Comparison of ENCODE assay signal across 8 cellular contexts in the genomic region with DNA sequence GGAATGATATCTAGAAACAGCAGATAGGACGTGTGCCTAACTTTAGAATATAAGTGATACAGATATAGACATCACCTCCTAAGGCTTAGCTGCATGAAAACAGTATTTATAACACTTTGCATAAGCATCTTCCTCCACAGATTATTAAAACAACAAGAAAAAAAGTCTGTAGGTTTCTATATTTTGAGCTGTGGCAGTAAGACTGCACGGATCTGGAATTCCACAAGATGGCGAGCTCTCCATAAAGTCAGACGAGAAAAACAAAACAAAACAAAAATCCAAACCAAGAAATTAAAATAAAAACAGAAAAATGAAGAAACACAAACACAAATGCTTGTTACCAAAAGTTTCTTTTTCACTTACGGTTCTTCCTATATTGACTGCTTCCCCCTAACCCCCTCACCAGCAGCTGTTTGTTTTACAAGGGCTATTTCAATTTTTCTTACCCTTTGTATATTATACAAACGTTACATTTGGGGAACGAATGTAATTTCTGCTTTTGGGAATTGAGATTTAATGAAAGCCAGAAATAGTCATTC.
DNase-seq lines count a peak whose midpoint lies in the region; ATAC-seq and TF ChIP-seq lines count a peak whose summit lies in the region.

No MANE protein-coding gene starts in this region.

- peaks cover 8 to 25% (median 11%) of the 10 kb centered on the region in 4 donors for H3K4me1 ChIP-seq in transverse colon

- DNase-seq in AG04449 (ENCODE audit: low read depth, low spot score) (no peak), GM12865 (ENCODE audit: low read depth) (peak; percentile 36), LHCN-M2 (ENCODE audit: low read depth) (peak; percentile 26), kidney epithelial cell (ENCODE audit: low read depth) (no peak), transverse colon (no peak), HK-2 (ENCODE audit: unreplicated experiment) (no peak)
- no peak for DNase-seq in activated naive CD8-positive, alpha-beta T cell treated with anti-CD3 and anti-CD28 coated beads for 36 hours

- CTCF ChIA-PET in AG04449 (lab: Yijun Ruan, JAX) = interaction anchor here (0.8 to 3.3 kb wide), 23 partner anchors 9 to 1272 kb away, joined by 3 to 20 read pairs (median 4); no protein-coding TSS in a partner anchor

- POLR2A ChIA-PET in AG04449 (lab: Yijun Ruan, JAX) = interaction anchor here (0.9 kb wide), 1 partner anchor 43 kb away, joined by 3 read pairs; no protein-coding TSS in a partner anchor

- no peak for ATAC-seq in HG02981 (IDR thresholded peaks at IDR 0.05; ENCODE audit: unreplicated experiment)

- peaks cover 12% of the 10 kb centered on the region for H3K27me3 Mint-ChIP-seq in activated naive CD8-positive, alpha-beta T cell treated with anti-CD3 and anti-CD28 coated beads for 36 hours

- H3K36me3 ChIP-seq in kidney epithelial cell (ENCODE audit: control insufficient read depth, insufficient read depth, low read length) = no peaks in the 10 kb centered on the region
- no peaks in the 10 kb centered on the region for H3K36me3 ChIP-seq in transverse colon

- peak overlapping the region; percentile 42 to 63 (median 58) for H3K27ac ChIP-seq in transverse colon

- in situ Hi-C loops in transverse colon (cut with MboI; ENCODE audit: low pct_ligation_motif_present in 1 of 4, low pct_unique_long_range_greater_than_20kb in 1 of 4, low sequenced_read_pairs in 3 of 4) = no loop called here

- no peaks in the 10 kb centered on the region for H3K36me3 Mint-ChIP-seq in activated naive CD8-positive, alpha-beta T cell treated with anti-CD3 and anti-CD28 coated beads for 36 hours

- H3K9me3 ChIP-seq in transverse colon = no peaks in the 10 kb centered on the region

- H3K27ac Mint-ChIP-seq in activated naive CD8-positive, alpha-beta T cell treated with anti-CD3 and anti-CD28 coated beads for 36 hours = peak overlapping the region; percentile 89

- H3K9me3 Mint-ChIP-seq in activated naive CD8-positive, alpha-beta T cell treated with anti-CD3 and anti-CD28 coated beads for 36 hours = no peaks in the 10 kb centered on the region

- no peak for TF ChIP-seq POLR2A in transverse colon (IDR thresholded peaks at IDR 0.05)

- H3K4me3 Mint-ChIP-seq in activated naive CD8-positive, alpha-beta T cell treated with anti-CD3 and anti-CD28 coated beads for 36 hours = peak overlapping the region; percentile 57

- peak; percentile 34 for TF ChIP-seq CTCF in AG04449 (IDR thresholded peaks at IDR 0.05; ENCODE audit: insufficient read depth, low read length, missing control alignments)
- peak; percentile 30 for TF ChIP-seq CTCF in GM12865 (IDR thresholded peaks at IDR 0.05; ENCODE audit: insufficient read depth, low read depth, low read length, missing control alignments)
- TF ChIP-seq CTCF in kidney epithelial cell (IDR thresholded peaks at IDR 0.05; ENCODE audit: insufficient read depth, low read length, poor library complexity, severe bottlenecking) = peak; percentile 71
- TF ChIP-seq CTCF in transverse colon (IDR thresholded peaks at IDR 0.05) = peak in 4 of 5 experiments; percentile 21 to 49 (median 36)

- WGBS in transverse colon (ENCODE audit: low coverage in 1 of 2), 2 donors = 28 to 29% methylated on average over 7 of the region's 7 CpGs

- peaks cover 14% of the 10 kb centered on the region for H3K4me1 Mint-ChIP-seq in activated naive CD8-positive, alpha-beta T cell treated with anti-CD3 and anti-CD28 coated beads for 36 hours

- H3K27me3 ChIP-seq in kidney epithelial cell (ENCODE audit: control insufficient read depth, insufficient read depth, low read length) = no peaks in the 10 kb centered on the region
- no peaks in the 10 kb centered on the region for H3K27me3 ChIP-seq in transverse colon

- intact Hi-C loops in transverse colon (cut with DNase I; ENCODE audit: low total_unique reads) = no loop called here

- no peak overlapping the region for H3K4me3 ChIP-seq in AG04449 (ENCODE audit: low read depth, low read length)
- peak overlapping the region; percentile 34 for H3K4me3 ChIP-seq in GM12865 (ENCODE audit: low read depth, low read length)
- H3K4me3 ChIP-seq in kidney epithelial cell (ENCODE audit: low read depth, low read length) = no peak overlapping the region
- peak overlapping the region in 1 of 4 donors; percentile 28 for H3K4me3 ChIP-seq in transverse colon

- no peak for TF ChIP-seq EP300 in transverse colon (IDR thresholded peaks at IDR 0.05; ENCODE audit: low read depth)

Comparison
In these comparisons a context has a peak if more than half of its experiments do, and no peak if none do; other contexts are left out.
1. DNase-seq: peak in GM12865 (single experiment) and LHCN-M2 (single experiment); none in AG04449 (single experiment), activated naive CD8-positive, alpha-beta T cell treated with anti-CD3 and anti-CD28 coated beads for 36 hours (single experiment), kidney epithelial cell (single experiment), transverse colon (single experiment) and HK-2 (single experiment).
2. Peak in every context shown above with its lines, with median percentiles within 50 percentile points of each other: CTCF ChIP-seq.